In the genomic region with DNA sequence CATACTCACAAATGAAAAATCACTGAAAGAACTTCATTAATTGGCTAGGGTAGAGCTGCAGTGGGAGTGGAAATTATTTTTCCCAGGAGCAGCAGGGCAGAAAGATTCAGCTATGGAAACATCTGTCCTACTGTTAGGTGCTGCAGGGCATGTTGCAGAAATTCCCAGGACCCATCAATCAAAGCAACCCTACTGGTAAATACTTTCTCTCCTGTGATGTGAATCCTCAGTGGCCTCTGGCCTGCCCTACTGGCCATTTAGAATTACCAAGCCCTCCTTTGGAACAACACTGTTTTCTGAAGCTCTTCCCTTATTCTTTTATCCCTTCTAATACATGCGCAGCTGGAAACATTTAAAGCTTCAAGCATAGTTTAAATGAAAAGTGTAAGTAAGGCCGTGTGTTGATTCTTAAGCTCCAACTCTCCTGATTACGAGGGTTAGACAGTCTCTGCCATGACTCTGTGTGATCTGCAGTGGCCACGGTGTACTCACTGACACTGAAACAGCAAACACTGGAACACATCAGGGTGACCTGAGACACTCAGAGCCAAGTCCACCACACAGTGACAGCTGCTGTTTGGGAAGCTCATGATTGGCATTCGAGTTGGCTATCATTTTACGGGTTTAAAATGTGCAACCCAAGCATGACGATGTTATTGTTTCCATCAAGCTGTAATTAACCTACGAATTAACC, we compare ENCODE assay signal across 26 cellular contexts.
DNase-seq lines count a peak whose midpoint lies in the region; ATAC-seq and TF ChIP-seq lines count a peak whose summit lies in the region.
"Had no signal": no experiment of that assay in that cellular context is flagged by ENCODE, and none has a peak within 500 bp of the region (broad histone marks: within the 10 kb centered on the region; RNA-seq: fewer than 3 reads in every experiment).

No MANE protein-coding gene starts in this region.

- ATAC-seq in HG03039 (IDR thresholded peaks at IDR 0.05; ENCODE audit: unreplicated experiment), result no peak
- ATAC-seq in HG03196 (IDR thresholded peaks at IDR 0.05; ENCODE audit: unreplicated experiment), result no peak
- ATAC-seq: activated CD4-positive, alpha-beta T cell treated with anti-CD3 and anti-CD28 coated beads for 36 hours; activated T-cell treated with anti-CD3 and anti-CD28 coated beads, Interleukin-2, amount 50 U/mL, for 72 hours; esophagus mucosa; Panc1 had no signal

- no peak overlapping the region for H3K4me3 Mint-ChIP-seq in glutamatergic neuron (ENCODE audit: unreplicated experiment)
- H3K4me3 Mint-ChIP-seq in osteocyte (ENCODE audit: unreplicated experiment), result no peak overlapping the region
- no peak overlapping the region for H3K4me3 Mint-ChIP-seq in Calu3 (ENCODE audit: low read depth, unreplicated experiment)
- H3K4me3 Mint-ChIP-seq: activated CD4-positive, alpha-beta T cell treated with anti-CD3 and anti-CD28 coated beads for 36 hours; activated naive CD4-positive, alpha-beta T cell treated with anti-CD3 and anti-CD28 coated beads, Interleukin-2, amount 10 ng/mL, durations not matched to agents 7 days and 5 days; activated T-cell treated with anti-CD3 and anti-CD28 coated beads, Interleukin-2, amount 50 U/mL, for 72 hours; CD4-positive, CD25-positive, alpha-beta regulatory T cell; HFFc6; T-helper 1 cell treated with Interleukin-12 subunit alpha and Interleukin-12 subunit beta and Interleukin-4 antibody, amounts not matched to agents 30 μg/mL and 1 μg/mL, for 36 hours had no signal

- intact Hi-C loops in Calu3 (cut with micrococcal nuclease; ENCODE audit: unreplicated experiment), result no loop called here

- peaks cover 29% of the 10 kb centered on the region for H3K4me1 Mint-ChIP-seq in glutamatergic neuron (ENCODE audit: low read depth, unreplicated experiment)
- peaks cover 9% of the 10 kb centered on the region for H3K4me1 Mint-ChIP-seq in osteocyte (ENCODE audit: unreplicated experiment)
- H3K4me1 Mint-ChIP-seq in Calu3 (ENCODE audit: low read depth, unreplicated experiment), result no peaks in the 10 kb centered on the region
- H3K4me1 Mint-ChIP-seq: activated CD4-positive, alpha-beta T cell treated with anti-CD3 and anti-CD28 coated beads for 36 hours; activated naive CD4-positive, alpha-beta T cell treated with anti-CD3 and anti-CD28 coated beads, Interleukin-2, amount 10 ng/mL, durations not matched to agents 7 days and 5 days; CD4-positive, CD25-positive, alpha-beta regulatory T cell had no signal

- peak overlapping the region; percentile 74 for H3K27ac Mint-ChIP-seq in glutamatergic neuron (ENCODE audit: unreplicated experiment)
- peak overlapping the region; percentile 5 for H3K27ac Mint-ChIP-seq in osteocyte (ENCODE audit: unreplicated experiment)
- H3K27ac Mint-ChIP-seq in Calu3 (ENCODE audit: unreplicated experiment), result no peak overlapping the region
- H3K27ac Mint-ChIP-seq: activated CD4-positive, alpha-beta T cell treated with anti-CD3 and anti-CD28 coated beads for 36 hours; activated naive CD4-positive, alpha-beta T cell treated with anti-CD3 and anti-CD28 coated beads, Interleukin-2, amount 10 ng/mL, durations not matched to agents 7 days and 5 days; activated T-cell treated with anti-CD3 and anti-CD28 coated beads, Interleukin-2, amount 50 U/mL, for 72 hours; CD4-positive, CD25-positive, alpha-beta regulatory T cell; HFFc6; T-helper 1 cell treated with Interleukin-12 subunit alpha and Interleukin-12 subunit beta and Interleukin-4 antibody, amounts not matched to agents 30 μg/mL and 1 μg/mL, for 36 hours had no signal

- H3K27me3 Mint-ChIP-seq in glutamatergic neuron (ENCODE audit: unreplicated experiment) (peaks cover 4% of the 10 kb centered on the region), osteocyte (ENCODE audit: unreplicated experiment) (peaks cover 31% of the 10 kb centered on the region), Calu3 (ENCODE audit: unreplicated experiment) (no peaks in the 10 kb centered on the region)
- H3K27me3 Mint-ChIP-seq: CD4-positive, CD25-positive, alpha-beta regulatory T cell had no signal

- H3K9me3 Mint-ChIP-seq in glutamatergic neuron (ENCODE audit: unreplicated experiment) (peaks cover 4% of the 10 kb centered on the region), osteocyte (ENCODE audit: unreplicated experiment) (no peaks in the 10 kb centered on the region), Calu3 (ENCODE audit: low read depth, unreplicated experiment) (no peaks in the 10 kb centered on the region)
- H3K9me3 Mint-ChIP-seq: activated naive CD4-positive, alpha-beta T cell treated with anti-CD3 and anti-CD28 coated beads, Interleukin-2, amount 10 ng/mL, durations not matched to agents 7 days and 5 days; activated T-cell treated with anti-CD3 and anti-CD28 coated beads, Interleukin-2, amount 50 U/mL, for 72 hours; CD4-positive, CD25-positive, alpha-beta regulatory T cell; HFFc6; T-helper 1 cell treated with Interleukin-12 subunit alpha and Interleukin-12 subunit beta and Interleukin-4 antibody, amounts not matched to agents 30 μg/mL and 1 μg/mL, for 36 hours had no signal

- BruUV-seq in Calu3 (replicated peaks; lab: Mats Ljungman, UMichigan), result no TSS peak

- peak; percentile 53 for DNase-seq in DMS 273 (lab: John Stamatoyannopoulos, UW; ENCODE audit: unreplicated experiment)
- peak; percentile 26 for DNase-seq in LHCN-M2 (ENCODE audit: low read depth)
- DNase-seq in glutamatergic neuron, result no peak
- no peak for DNase-seq in osteocyte (ENCODE audit: extremely low spot score, unreplicated experiment)
- no peak for DNase-seq in Calu3
- DNase-seq in stimulated activated naive CD4-positive, alpha-beta T cell (lab: John Stamatoyannopoulos, UW), result no peak
- DNase-seq: activated CD4-positive, alpha-beta T cell treated with anti-CD3 and anti-CD28 coated beads for 36 hours; activated naive CD4-positive, alpha-beta T cell treated with anti-CD3 and anti-CD28 coated beads, Interleukin-2, amount 10 ng/mL, durations not matched to agents 7 days and 5 days; activated T-cell treated with anti-CD3 and anti-CD28 coated beads, Interleukin-2, amount 50 U/mL, for 72 hours; amniotic stem cell; CD4-positive, CD25-positive, alpha-beta regulatory T cell; colonic mucosa; GF-D8; HFFc6; islet precursor cell; NCI-H1092 treated with DMSO at 0.1 percent for 48 hours; NCI-H2029; NCI-H510A; nucleus accumbens; stomach; tibial artery had no signal

- no peaks in the 10 kb centered on the region for H3K36me3 Mint-ChIP-seq in glutamatergic neuron (ENCODE audit: unreplicated experiment)
- no peaks in the 10 kb centered on the region for H3K36me3 Mint-ChIP-seq in osteocyte (ENCODE audit: unreplicated experiment)
- H3K36me3 Mint-ChIP-seq in Calu3 (ENCODE audit: insufficient read depth, unreplicated experiment), result no peaks in the 10 kb centered on the region
- H3K36me3 Mint-ChIP-seq: activated naive CD4-positive, alpha-beta T cell treated with anti-CD3 and anti-CD28 coated beads, Interleukin-2, amount 10 ng/mL, durations not matched to agents 7 days and 5 days; CD4-positive, CD25-positive, alpha-beta regulatory T cell had no signal

- TF ChIP-seq CTCF in glutamatergic neuron (IDR thresholded peaks at IDR 0.05; ENCODE audit: partially characterized antibody, unreplicated experiment), result no peak
- TF ChIP-seq CTCF in osteocyte (IDR thresholded peaks at IDR 0.05), result no peak
- TF ChIP-seq CTCF in Calu3 (IDR thresholded peaks at IDR 0.05; ENCODE audit: unreplicated experiment), result no peak

- CTCF ChIA-PET in Calu3 (lab: Charles Lee), result interaction anchor here (0.7 kb wide), 1 partner anchor 13 kb away, joined by 3 read pairs; no protein-coding TSS in a partner anchor

Comparison
In these comparisons a context has a peak if more than half of its experiments do, and no peak if none do; other contexts are left out.
1. DNase-seq: peak in DMS 273 (single experiment) and LHCN-M2 (single experiment); none in glutamatergic neuron (single experiment), osteocyte (single experiment), Calu3 (single experiment) and stimulated activated naive CD4-positive, alpha-beta T cell (0 of 6).